19 cellular contexts compared by ENCODE assay signal in the genomic region with DNA sequence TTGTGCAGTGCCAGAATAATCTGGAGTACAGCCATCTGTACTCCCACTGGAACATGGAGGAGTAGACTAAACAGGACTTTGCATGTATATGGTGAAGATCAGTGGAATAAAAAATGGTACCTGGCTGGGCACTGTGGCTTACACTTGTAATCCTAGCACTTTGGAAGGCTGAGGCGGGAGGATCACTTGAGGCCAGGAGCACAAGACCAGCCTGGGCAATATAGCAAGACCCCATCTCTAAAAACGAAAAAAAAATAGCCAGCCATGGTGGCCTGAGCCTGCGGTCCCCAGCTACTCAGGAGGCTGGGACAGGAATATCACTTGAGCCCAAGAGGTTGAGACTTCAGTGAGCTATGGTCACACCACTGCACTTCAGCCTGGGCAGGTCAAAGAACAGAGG. TPM values are rescaled to one million over a fixed set of nuclear protein-coding genes. Genes with fewer than 3 reads are reported as not detected.
DNase-seq lines count a peak whose midpoint lies in the region; ATAC-seq, FAIRE-seq and TF ChIP-seq lines count a peak whose summit lies in the region.
"Had no signal": no experiment of that assay in that cellular context is flagged by ENCODE, and none has a peak within 500 bp of the region (broad histone marks: within the 10 kb centered on the region; RNA-seq: fewer than 3 reads in every experiment).

No MANE protein-coding gene starts in this region.

- H3K36me3 ChIP-seq in HepG2 (replicated peaks in 1 of 2; ENCODE audit: control insufficient read depth in 1 of 2, insufficient read depth in 2 of 2, low read length in 2 of 2): peaks cover 26 to 80% of the 10 kb centered on the region in 2 experiments
- H3K36me3 ChIP-seq in right lobe of liver: peaks cover 3 to 77% (median 23%) of the 10 kb centered on the region in 4 donors
- H3K36me3 ChIP-seq in naive thymus-derived CD4-positive, alpha-beta T cell (ENCODE audit: control insufficient read depth in 2 of 3, insufficient read depth in 3 of 3, low read length in 3 of 3): peaks cover 22 to 84% (median 41%) of the 10 kb centered on the region in 3 experiments

- H3K9me3 ChIP-seq in HepG2 (ENCODE audit: low read length): no peaks in the 10 kb centered on the region
- no peaks in the 10 kb centered on the region for H3K9me3 ChIP-seq in right lobe of liver
- H3K9me3 ChIP-seq in naive thymus-derived CD4-positive, alpha-beta T cell (ENCODE audit: control insufficient read depth in 2 of 3, low read length in 3 of 3): no peaks in the 10 kb centered on the region
- H3K9me3 ChIP-seq: BLaER1 treated with 17β-estradiol and CSF1 and Interleukin-3, amounts not matched to agents 10 nM and 100 nM had no signal

- H3K27ac ChIP-seq in HepG2 (ENCODE audit: extremely low read length, insufficient read depth, low read length): no peak overlapping the region
- H3K27ac ChIP-seq in right lobe of liver: no peak overlapping the region
- H3K27ac ChIP-seq in naive thymus-derived CD4-positive, alpha-beta T cell (ENCODE audit: low read depth, low read length): no peak overlapping the region
- H3K27ac ChIP-seq: BLaER1 treated with 17β-estradiol and CSF1 and Interleukin-3, amounts not matched to agents 10 nM and 100 nM had no signal

- CTCF ChIA-PET in HepG2 (lab: Yijun Ruan, JAX; ENCODE audit: low intra/inter-chr PET ratio, low total read pairs): no interaction called here
- CTCF ChIA-PET in activated CD8-positive, alpha-beta T cell treated with anti-CD3 and anti-CD28 coated beads, Interleukin-2, amount 10 ng/mL, durations not matched to agents 7 days and 5 days (lab: Charles Lee): no interaction called here
- CTCF ChIA-PET in naive thymus-derived CD4-positive, alpha-beta T cell (lab: Charles Lee): no interaction called here

- H3K4me3 Mint-ChIP-seq in activated CD8-positive, alpha-beta T cell treated with anti-CD3 and anti-CD28 coated beads, Interleukin-2, amount 10 ng/mL, durations not matched to agents 7 days and 5 days: no peak overlapping the region
- H3K4me3 Mint-ChIP-seq in naive thymus-derived CD4-positive, alpha-beta T cell: no peak overlapping the region
- H3K4me3 Mint-ChIP-seq: IgD-negative memory B cell had no signal

- ATAC-seq in HepG2 (no peak), right lobe of liver (no peak), GM19351 (IDR thresholded peaks at IDR 0.05; ENCODE audit: unreplicated experiment) (no peak)
- ATAC-seq in activated CD8-positive, alpha-beta T cell treated with anti-CD3 and anti-CD28 coated beads, Interleukin-2, amount 10 ng/mL, durations not matched to agents 7 days and 5 days: no peak
- no peak for ATAC-seq in naive thymus-derived CD4-positive, alpha-beta T cell
- ATAC-seq in activated CD4-positive, CD25-positive, alpha-beta regulatory T cell treated with anti-CD3 and anti-CD28 coated beads, Interleukin-2, amount 50 U/mL, for 24 hours: no peak
- ATAC-seq: HCT116 had no signal

- TF ChIP-seq EP300 in HepG2 (IDR thresholded peaks at IDR 0.05; ENCODE audit: low read depth in 2 of 2, low read length in 2 of 2): no peak
- TF ChIP-seq EP300 in HepG2 (CRISPR knock-in tag; IDR thresholded peaks at IDR 0.05; ENCODE audit: borderline replicate concordance): no peak

- in situ Hi-C loops in HepG2 (cut with HindIII; ENCODE audit: extremely low pct_ligation_motif_present, low pct_unique_long_range_greater_than_20kb): no loop called here

- intact Hi-C loops in HepG2 (cut with micrococcal nuclease; ENCODE audit: unreplicated experiment): no loop called here
- intact Hi-C loops in right lobe of liver (cut with DNase I): no loop called here
- intact Hi-C loops in naive thymus-derived CD4-positive, alpha-beta T cell (cut with micrococcal nuclease): no loop called here

- no peaks in the 10 kb centered on the region for H3K4me1 ChIP-seq in HepG2 (ENCODE audit: insufficient read depth, low read length)
- H3K4me1 ChIP-seq in right lobe of liver: no peaks in the 10 kb centered on the region
- peaks cover 0 to 4% of the 10 kb centered on the region in 2 donors for H3K4me1 ChIP-seq in naive thymus-derived CD4-positive, alpha-beta T cell (ENCODE audit: control insufficient read depth in 2 of 2, insufficient read depth in 2 of 2, low read length in 2 of 2)

- H3K9ac ChIP-seq in HepG2 (ENCODE audit: insufficient read depth, low read depth, low read length): no peak overlapping the region
- H3K9ac ChIP-seq: BLaER1 treated with 17β-estradiol and CSF1 and Interleukin-3, amounts not matched to agents 10 nM and 100 nM had no signal

- no peak for TF ChIP-seq RAD21 in HepG2 (CRISPR knock-in tag; IDR thresholded peaks at IDR 0.05)

- H3K27me3 Mint-ChIP-seq in activated CD8-positive, alpha-beta T cell treated with anti-CD3 and anti-CD28 coated beads, Interleukin-2, amount 10 ng/mL, durations not matched to agents 7 days and 5 days (ENCODE audit: low read depth): no peaks in the 10 kb centered on the region
- H3K27me3 Mint-ChIP-seq in naive thymus-derived CD4-positive, alpha-beta T cell: no peaks in the 10 kb centered on the region
- H3K27me3 Mint-ChIP-seq: IgD-negative memory B cell had no signal

- no peak for FAIRE-seq in HepG2 (lab: Jason Lieb, UNC)
- FAIRE-seq: GM19239, H1 had no signal

- H3K4me2 ChIP-seq in HepG2 (ENCODE audit: low read depth, low read length): no peak overlapping the region
- H3K4me2 ChIP-seq: BLaER1 treated with 17β-estradiol and CSF1 and Interleukin-3, amounts not matched to agents 10 nM and 100 nM had no signal

- DNase-seq in HepG2 (ENCODE audit: low spot score) (no peak), right lobe of liver (no peak)
- no peak for DNase-seq in activated CD8-positive, alpha-beta T cell treated with anti-CD3 and anti-CD28 coated beads, Interleukin-2, amount 10 ng/mL, durations not matched to agents 7 days and 5 days
- DNase-seq in naive thymus-derived CD4-positive, alpha-beta T cell: no peak
- no peak for DNase-seq in NK-92 treated with Interleukin-12 subunit alpha and Interleukin-12 subunit beta, amount 100 ng/mL, for 24 hours (lab: John Stamatoyannopoulos, UW)
- DNase-seq: GF-D8, Karpas-422, MV-4-11, NCI-H1105 treated with DMSO at 0.1 percent for 48 hours, NCI-H2029 treated with DMSO at 0.1 percent for 48 hours, NCI-H226, Right ventricle myocardium superior had no signal

- H3K4me1 Mint-ChIP-seq in activated CD8-positive, alpha-beta T cell treated with anti-CD3 and anti-CD28 coated beads, Interleukin-2, amount 10 ng/mL, durations not matched to agents 7 days and 5 days (ENCODE audit: low read depth): no peaks in the 10 kb centered on the region
- peaks cover 0 to 24% (median 4%) of the 10 kb centered on the region in 7 donors for H3K4me1 Mint-ChIP-seq in naive thymus-derived CD4-positive, alpha-beta T cell
- H3K4me1 Mint-ChIP-seq: IgD-negative memory B cell had no signal

- 98% methylated on average over 3 of the region's 3 CpGs for WGBS in HepG2 (ENCODE audit: low lambda C conversion rate)
- 86% methylated on average over 1 of the region's 3 CpGs for WGBS in right lobe of liver (ENCODE audit: insufficient coverage, low coverage, low lambda C conversion rate, missing lambda C conversion rate)

- no peaks in the 10 kb centered on the region for H3K9me3 Mint-ChIP-seq in activated CD8-positive, alpha-beta T cell treated with anti-CD3 and anti-CD28 coated beads, Interleukin-2, amount 10 ng/mL, durations not matched to agents 7 days and 5 days (ENCODE audit: insufficient read depth)
- H3K9me3 Mint-ChIP-seq in naive thymus-derived CD4-positive, alpha-beta T cell: no peaks in the 10 kb centered on the region
- H3K9me3 Mint-ChIP-seq: IgD-negative memory B cell had no signal

- no peak overlapping the region for H2AFZ ChIP-seq in HepG2 (ENCODE audit: low read length)

- H3K79me2 ChIP-seq in HepG2 (ENCODE audit: insufficient read depth, low read length): no peaks in the 10 kb centered on the region

- H3K27ac Mint-ChIP-seq in activated CD8-positive, alpha-beta T cell treated with anti-CD3 and anti-CD28 coated beads, Interleukin-2, amount 10 ng/mL, durations not matched to agents 7 days and 5 days: peak overlapping the region; percentile 69
- H3K27ac Mint-ChIP-seq in naive thymus-derived CD4-positive, alpha-beta T cell: peak overlapping the region in 5 of 9 donors; percentile 15 to 76 (median 55)
- H3K27ac Mint-ChIP-seq: IgD-negative memory B cell had no signal

- BruUV-seq in HepG2 (replicated peaks; lab: Mats Ljungman, UMichigan): no TSS peak

- no peaks in the 10 kb centered on the region for H4K20me1 ChIP-seq in HepG2 (ENCODE audit: insufficient read depth, low read length)

- peaks cover 66% of the 10 kb centered on the region for H3K36me3 Mint-ChIP-seq in activated CD8-positive, alpha-beta T cell treated with anti-CD3 and anti-CD28 coated beads, Interleukin-2, amount 10 ng/mL, durations not matched to agents 7 days and 5 days (ENCODE audit: low read depth)
- peaks cover 22 to 59% (median 40%) of the 10 kb centered on the region in 5 donors for H3K36me3 Mint-ChIP-seq in naive thymus-derived CD4-positive, alpha-beta T cell

- no peaks in the 10 kb centered on the region for H3K27me3 ChIP-seq in HepG2 (ENCODE audit: control insufficient read depth in 1 of 2, insufficient read depth in 2 of 2, low read length in 2 of 2)
- no peaks in the 10 kb centered on the region for H3K27me3 ChIP-seq in right lobe of liver
- H3K27me3 ChIP-seq in naive thymus-derived CD4-positive, alpha-beta T cell (ENCODE audit: control insufficient read depth in 2 of 2, insufficient read depth in 2 of 2, low read length in 2 of 2): no peaks in the 10 kb centered on the region
- H3K27me3 ChIP-seq: BLaER1 treated with 17β-estradiol and CSF1 and Interleukin-3, amounts not matched to agents 10 nM and 100 nM had no signal

- TF ChIP-seq CTCF in HepG2 (CRISPR knock-in tag; IDR thresholded peaks at IDR 0.05): no peak
- TF ChIP-seq CTCF in right lobe of liver (IDR thresholded peaks at IDR 0.05): no peak

- POLR2A ChIA-PET in HepG2 (lab: Yijun Ruan, JAX): no interaction called here
- POLR2A ChIA-PET in activated CD8-positive, alpha-beta T cell treated with anti-CD3 and anti-CD28 coated beads, Interleukin-2, amount 10 ng/mL, durations not matched to agents 7 days and 5 days (lab: Charles Lee): interaction anchor here (0.6 kb wide), 1 partner anchor 1085 kb away, joined by 7 read pairs; no protein-coding TSS in a partner anchor
- POLR2A ChIA-PET in naive thymus-derived CD4-positive, alpha-beta T cell (lab: Charles Lee): interaction anchor here (0.5 to 0.7 kb wide), 2 partner anchors 22 to 75 kb away, joined by 3 read pairs; no protein-coding TSS in a partner anchor

- H3K4me3 ChIP-seq in HepG2 (replicated peaks in 1 of 3; ENCODE audit: insufficient read depth in 1 of 3, low read depth in 2 of 3, low read length in 3 of 3): no peak overlapping the region
- no peak overlapping the region for H3K4me3 ChIP-seq in right lobe of liver
- no peak overlapping the region for H3K4me3 ChIP-seq in naive thymus-derived CD4-positive, alpha-beta T cell (ENCODE audit: low read length)
- H3K4me3 ChIP-seq: BLaER1 treated with 17β-estradiol and CSF1 and Interleukin-3, amounts not matched to agents 10 nM and 100 nM had no signal

- TF ChIP-seq POLR2A in HepG2 (IDR thresholded peaks at IDR 0.05; ENCODE audit: insufficient read depth in 1 of 2, low read depth in 2 of 2, low read length in 2 of 2) (no peak), right lobe of liver (IDR thresholded peaks at IDR 0.05) (no peak)

RNA-seq across cellular contexts. Expression of a gene that starts 20.0 kb away (rescaled TPM):
- total RNA-seq in HepG2 (2016; rRNA removed; fragmentation: Illumina TruSeq; extraction: Trizol) (222 and 327 TPM in 2 replicates), right lobe of liver (10 to 100 TPM; 16.8 to 33.0 (median 25.2) TPM)
- total RNA-seq in HepG2 (2016; cell fraction: cytosol; rRNA removed; fragmentation: Illumina TruSeq; extraction: Trizol; ENCODE audit: low read depth): 111 and 132 TPM in 2 replicates
- total RNA-seq in HepG2 (2016; cell fraction: insoluble cytoplasmic fraction; rRNA removed; fragmentation: Illumina TruSeq; extraction: Trizol): 217 and 335 TPM in 2 replicates
- 253 and 274 TPM in 2 replicates for total RNA-seq in HepG2 (2016; cell fraction: membrane; rRNA removed; fragmentation: Illumina TruSeq; extraction: Trizol)
- total RNA-seq in HepG2 (2016; cell fraction: nucleus; rRNA removed; fragmentation: Illumina TruSeq; extraction: Trizol): 84.0 and 88.3 TPM in 2 replicates
- polyA plus RNA-seq in HepG2 (2011; rRNA removed): 117 and 172 TPM in 2 replicates
- polyA plus RNA-seq in HepG2 (2011; cell fraction: cytosol; rRNA removed): 89.3 and 104 TPM in 2 replicates
- 43.7 and 47.8 TPM in 2 replicates for polyA plus RNA-seq in HepG2 (2011; cell fraction: nucleus; rRNA removed)
- 112 and 146 TPM in 2 replicates for polyA plus RNA-seq in HepG2 (2012)
- polyA plus RNA-seq in HepG2 (2016; cell fraction: cytosol; fragmentation: Illumina TruSeq; extraction: Trizol; ENCODE audit: low read depth): 64.4 and 67.9 TPM in 2 replicates
- 228 and 233 TPM in 2 replicates for polyA plus RNA-seq in HepG2 (2016; cell fraction: insoluble cytoplasmic fraction; fragmentation: Illumina TruSeq; extraction: Trizol; ENCODE audit: low read depth)
- polyA plus RNA-seq in HepG2 (2016; cell fraction: membrane; fragmentation: Illumina TruSeq; extraction: Trizol; ENCODE audit: low read depth): 113 and 131 TPM in 2 replicates
- 93.7 and 95.4 TPM in 2 replicates for polyA plus RNA-seq in HepG2 (2016; cell fraction: nucleus; fragmentation: Illumina TruSeq; extraction: Trizol; ENCODE audit: insufficient read depth, low read depth)
- polyA minus RNA-seq in HepG2 (2011; rRNA and poly(A)+ RNA removed; ENCODE audit: low replicate concordance): 113 and 118 TPM in 2 replicates
- polyA minus RNA-seq in HepG2 (2011; cell fraction: cytosol; rRNA and poly(A)+ RNA removed): 132 and 194 TPM in 2 replicates
- 68.1 and 99.3 TPM in 2 replicates for polyA minus RNA-seq in HepG2 (2011; cell fraction: nucleus; rRNA and poly(A)+ RNA removed)
- 100 to 1,000 TPM; 129 to 135 TPM for total RNA-seq in activated CD8-positive, alpha-beta T cell treated with anti-CD3 and anti-CD28 coated beads, Interleukin-2, amount 10 ng/mL, durations not matched to agents 7 days and 5 days
- 100 to 1,000 TPM in 1 of 5 experiments, 10 to 100 TPM in 4; 71.1 to 113 (median 82.4) TPM for total RNA-seq in naive thymus-derived CD4-positive, alpha-beta T cell
- 100 to 1,000 TPM; 112 to 131 TPM for polyA plus RNA-seq in naive thymus-derived CD4-positive, alpha-beta T cell

RNA-seq across cellular contexts. Expression of a gene that starts 33.4 kb away (rescaled TPM):
- total RNA-seq in HepG2 (2016; rRNA removed; fragmentation: Illumina TruSeq; extraction: Trizol): 9.0 and 15.0 TPM in 2 replicates
- total RNA-seq in HepG2 (2016; cell fraction: cytosol; rRNA removed; fragmentation: Illumina TruSeq; extraction: Trizol; ENCODE audit: low read depth): 12.3 and 12.5 TPM in 2 replicates
- 7.6 and 12.6 TPM in 2 replicates for total RNA-seq in HepG2 (2016; cell fraction: insoluble cytoplasmic fraction; rRNA removed; fragmentation: Illumina TruSeq; extraction: Trizol)
- total RNA-seq in HepG2 (2016; cell fraction: membrane; rRNA removed; fragmentation: Illumina TruSeq; extraction: Trizol): 23.0 and 32.2 TPM in 2 replicates
- 6.1 and 7.1 TPM in 2 replicates for total RNA-seq in HepG2 (2016; cell fraction: nucleus; rRNA removed; fragmentation: Illumina TruSeq; extraction: Trizol)
- polyA plus RNA-seq in HepG2 (2011; rRNA removed): 18.1 and 20.9 TPM in 2 replicates
- 13.7 and 18.9 TPM in 2 replicates for polyA plus RNA-seq in HepG2 (2011; cell fraction: cytosol; rRNA removed)
- 11.0 and 12.4 TPM in 2 replicates for polyA plus RNA-seq in HepG2 (2011; cell fraction: nucleus; rRNA removed)
- polyA plus RNA-seq in HepG2 (2012): 6.7 and 12.4 TPM in 2 replicates
- 9.0 and 11.1 TPM in 2 replicates for polyA plus RNA-seq in HepG2 (2016; cell fraction: cytosol; fragmentation: Illumina TruSeq; extraction: Trizol; ENCODE audit: low read depth)
- polyA plus RNA-seq in HepG2 (2016; cell fraction: insoluble cytoplasmic fraction; fragmentation: Illumina TruSeq; extraction: Trizol; ENCODE audit: low read depth): 7.0 and 8.8 TPM in 2 replicates
- polyA plus RNA-seq in HepG2 (2016; cell fraction: membrane; fragmentation: Illumina TruSeq; extraction: Trizol; ENCODE audit: low read depth): 18.0 and 20.4 TPM in 2 replicates
- 7.5 and 9.5 TPM in 2 replicates for polyA plus RNA-seq in HepG2 (2016; cell fraction: nucleus; fragmentation: Illumina TruSeq; extraction: Trizol; ENCODE audit: insufficient read depth, low read depth)
- 3.6 and 41.2 TPM in 2 replicates for polyA minus RNA-seq in HepG2 (2011; rRNA and poly(A)+ RNA removed; ENCODE audit: low replicate concordance)
- polyA minus RNA-seq in HepG2 (2011; cell fraction: cytosol; rRNA and poly(A)+ RNA removed): 11.4 and 11.8 TPM in 2 replicates
- 2.4 and 5.6 TPM in 2 replicates for polyA minus RNA-seq in HepG2 (2011; cell fraction: nucleus; rRNA and poly(A)+ RNA removed)
- total RNA-seq in right lobe of liver: 1 to 10 TPM in 4 of 6 experiments, under 1 TPM in 2; 0.19 to 1.8 (median 1.3) TPM
- 1 to 10 TPM in 1 of 2 experiments, under 1 TPM in 1; 0.68 to 1.2 TPM for total RNA-seq in activated CD8-positive, alpha-beta T cell treated with anti-CD3 and anti-CD28 coated beads, Interleukin-2, amount 10 ng/mL, durations not matched to agents 7 days and 5 days
- total RNA-seq in naive thymus-derived CD4-positive, alpha-beta T cell: under 1 TPM; 0.08 to 0.77 (median 0.22) TPM
- polyA plus RNA-seq in naive thymus-derived CD4-positive, alpha-beta T cell: not detected
- polyA plus RNA-seq: IgD-negative memory B cell had no signal

RNA-seq across cellular contexts. Expression of a gene that starts 44.0 kb away (rescaled TPM):
- total RNA-seq in HepG2 (2016; rRNA removed; fragmentation: Illumina TruSeq; extraction: Trizol) (35.2 and 40.5 TPM in 2 replicates), right lobe of liver (10 to 100 TPM in 2 of 6 experiments, 1 to 10 TPM in 4; 3.0 to 13.4 (median 4.5) TPM)
- 11.6 and 14.8 TPM in 2 replicates for total RNA-seq in HepG2 (2016; cell fraction: cytosol; rRNA removed; fragmentation: Illumina TruSeq; extraction: Trizol; ENCODE audit: low read depth)
- total RNA-seq in HepG2 (2016; cell fraction: insoluble cytoplasmic fraction; rRNA removed; fragmentation: Illumina TruSeq; extraction: Trizol): 33.1 and 33.4 TPM in 2 replicates
- total RNA-seq in HepG2 (2016; cell fraction: membrane; rRNA removed; fragmentation: Illumina TruSeq; extraction: Trizol): 13.3 and 18.3 TPM in 2 replicates
- total RNA-seq in HepG2 (2016; cell fraction: nucleus; rRNA removed; fragmentation: Illumina TruSeq; extraction: Trizol): 15.7 and 15.8 TPM in 2 replicates
- 24.5 and 29.3 TPM in 2 replicates for polyA plus RNA-seq in HepG2 (2011; rRNA removed)
- polyA plus RNA-seq in HepG2 (2011; cell fraction: cytosol; rRNA removed): 30.4 and 32.4 TPM in 2 replicates
- polyA plus RNA-seq in HepG2 (2011; cell fraction: nucleus; rRNA removed): 11.2 and 15.1 TPM in 2 replicates
- 22.2 and 26.3 TPM in 2 replicates for polyA plus RNA-seq in HepG2 (2012)
- polyA plus RNA-seq in HepG2 (2016; cell fraction: cytosol; fragmentation: Illumina TruSeq; extraction: Trizol; ENCODE audit: low read depth): 9.9 and 11.5 TPM in 2 replicates
- polyA plus RNA-seq in HepG2 (2016; cell fraction: insoluble cytoplasmic fraction; fragmentation: Illumina TruSeq; extraction: Trizol; ENCODE audit: low read depth): 28.1 and 29.2 TPM in 2 replicates
- 11.1 and 13.6 TPM in 2 replicates for polyA plus RNA-seq in HepG2 (2016; cell fraction: membrane; fragmentation: Illumina TruSeq; extraction: Trizol; ENCODE audit: low read depth)
- polyA plus RNA-seq in HepG2 (2016; cell fraction: nucleus; fragmentation: Illumina TruSeq; extraction: Trizol; ENCODE audit: insufficient read depth, low read depth): 16.5 and 17.5 TPM in 2 replicates
- 34.1 and 34.4 TPM in 2 replicates for polyA minus RNA-seq in HepG2 (2011; rRNA and poly(A)+ RNA removed; ENCODE audit: low replicate concordance)
- polyA minus RNA-seq in HepG2 (2011; cell fraction: cytosol; rRNA and poly(A)+ RNA removed): 6.5 and 7.9 TPM in 2 replicates
- polyA minus RNA-seq in HepG2 (2011; cell fraction: nucleus; rRNA and poly(A)+ RNA removed): 11.6 and 12.1 TPM in 2 replicates
- 10 to 100 TPM; 12.9 to 13.3 TPM for total RNA-seq in activated CD8-positive, alpha-beta T cell treated with anti-CD3 and anti-CD28 coated beads, Interleukin-2, amount 10 ng/mL, durations not matched to agents 7 days and 5 days
- 10 to 100 TPM in 3 of 5 experiments, 1 to 10 TPM in 2; 4.9 to 14.5 (median 12.1) TPM for total RNA-seq in naive thymus-derived CD4-positive, alpha-beta T cell
- 10 to 100 TPM; 18.9 to 23.3 TPM for polyA plus RNA-seq in naive thymus-derived CD4-positive, alpha-beta T cell
